ENCODE assay signal across 27 cellular contexts in the genomic region with DNA sequence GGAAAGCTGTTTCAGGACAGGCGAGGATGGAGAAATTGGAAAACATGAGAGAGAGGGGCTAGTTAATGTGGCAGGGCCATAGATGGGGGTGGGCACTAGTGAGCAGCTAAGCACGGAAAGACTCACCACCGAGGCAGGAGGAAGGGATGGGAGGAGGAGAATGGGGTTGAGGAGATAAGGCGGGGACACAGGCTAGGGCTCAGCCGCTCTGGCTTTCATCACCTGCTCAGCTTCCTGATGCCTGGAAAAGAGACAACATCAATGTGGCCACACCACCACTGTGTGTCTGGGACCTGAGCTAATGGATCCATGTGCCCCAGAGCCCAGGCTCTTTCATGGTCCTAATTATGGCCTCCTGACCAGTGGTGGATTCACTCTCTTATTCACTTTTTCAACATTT. TPM values are rescaled to one million over a fixed set of nuclear protein-coding genes. Genes with fewer than 3 reads are reported as not detected.
"Had no signal": no experiment of that assay in that cellular context is flagged by ENCODE, and none has a peak within 500 bp of the region (broad histone marks: within the 10 kb centered on the region; RNA-seq: fewer than 3 reads in every experiment).

No MANE protein-coding gene starts in this region.

- DNase-seq: hypothalamus; immature natural killer cell; kidney; left colon; left lung; mesendoderm; midbrain; mucosa of descending colon; naive thymus-derived CD4-positive, alpha-beta T cell; ovary; sigmoid colon; small intestine; spleen; stimulated activated CD4-positive, alpha-beta T cell treated with anti-CD3 and anti-CD28 coated beads, Interleukin-4, amount 100 ng/mL, for 24 hours; stimulated activated naive CD4-positive, alpha-beta T cell; tibial artery; upper lobe of right lung had no signal

- ATAC-seq: left colon; left lung; mucosa of descending colon; naive thymus-derived CD4-positive, alpha-beta T cell; natural killer cell treated with Interleukin-12 subunit alpha and Interleukin-12 subunit beta and Interleukin-15 and Interleukin-18, amount 100 ng/mL, for 72 hours; stimulated activated effector memory CD8-positive, alpha-beta T cell treated with anti-CD3 and anti-CD28 coated beads, Interleukin-12 subunit alpha, Interleukin-12 subunit beta, amount 100 ng/mL, for 72 hours; upper lobe of right lung had no signal

- H3K36me3 Mint-ChIP-seq: natural killer cell treated with Interleukin-12 subunit alpha and Interleukin-12 subunit beta and Interleukin-15 and Interleukin-18, amount 100 ng/mL, for 72 hours; stimulated activated effector memory CD8-positive, alpha-beta T cell treated with anti-CD3 and anti-CD28 coated beads, Interleukin-12 subunit alpha, Interleukin-12 subunit beta, amount 100 ng/mL, for 72 hours had no signal

- H3K36me3 ChIP-seq: left lung, ovary, right atrium auricular region, sigmoid colon, suprapubic skin, thoracic aorta, upper lobe of right lung had no signal

- H3K9me3 Mint-ChIP-seq: immature natural killer cell; naive thymus-derived CD4-positive, alpha-beta T cell; natural killer cell treated with Interleukin-12 subunit alpha and Interleukin-12 subunit beta and Interleukin-15 and Interleukin-18, amount 100 ng/mL, for 72 hours; stimulated activated effector memory CD8-positive, alpha-beta T cell treated with anti-CD3 and anti-CD28 coated beads, Interleukin-12 subunit alpha, Interleukin-12 subunit beta, amount 100 ng/mL, for 72 hours; stimulated activated naive CD8-positive, alpha-beta T cell treated with anti-CD3 and anti-CD28 coated beads, Interleukin-15, Interleukin-2, amounts not matched to agents 100 ng/mL and 50 ng/mL, for 24 hours had no signal

- H3K4me3 ChIP-seq: left lung, lung, mucosa of descending colon, ovary, right atrium auricular region, sigmoid colon, spleen, suprapubic skin, thoracic aorta, tibial artery, upper lobe of right lung had no signal

- FAIRE-seq: islet of Langerhans, kidney, small intestine, urothelium cell line had no signal

- H3K9me3 ChIP-seq: left lung, mucosa of descending colon, ovary, right atrium auricular region, sigmoid colon, spleen, suprapubic skin, thoracic aorta, tibial artery, upper lobe of right lung had no signal

- H3K27me3 ChIP-seq: left lung, ovary, right atrium auricular region, sigmoid colon, spleen, suprapubic skin, tibial artery, upper lobe of right lung had no signal

- H3K27ac Mint-ChIP-seq: immature natural killer cell; naive thymus-derived CD4-positive, alpha-beta T cell; natural killer cell treated with Interleukin-12 subunit alpha and Interleukin-12 subunit beta and Interleukin-15 and Interleukin-18, amount 100 ng/mL, for 72 hours; progenitor cell of endocrine pancreas; stimulated activated effector memory CD8-positive, alpha-beta T cell treated with anti-CD3 and anti-CD28 coated beads, Interleukin-12 subunit alpha, Interleukin-12 subunit beta, amount 100 ng/mL, for 72 hours; stimulated activated naive CD8-positive, alpha-beta T cell treated with anti-CD3 and anti-CD28 coated beads, Interleukin-15, Interleukin-2, amounts not matched to agents 100 ng/mL and 50 ng/mL, for 24 hours had no signal

- H3K4me1 ChIP-seq: left lung, spleen, tibial artery, upper lobe of right lung had no signal

- H3K27ac ChIP-seq: left lung, ovary, right atrium auricular region, sigmoid colon, spleen, suprapubic skin, thoracic aorta, tibial artery, upper lobe of right lung had no signal

RNA-seq across cellular contexts. Expression of a gene that starts 38.9 kb away (rescaled TPM):
- polyA plus RNA-seq: immature natural killer cell; naive thymus-derived CD4-positive, alpha-beta T cell had no signal
